1 cellular context compared by ENCODE assay signal in genomic region chrX:107731831-107732502, GRCh38.
A peak's percentile ranks its signal among the peaks of the same experiment; 100 is the strongest.
TF ChIP-seq lines count a peak whose summit lies in the region.

No MANE protein-coding gene starts in this region.

TF ChIP-seq in HEK293, 187 proteins besides CTCF, POLR2A, EP300 and RAD21 (continued from another document):
- TF ChIP-seq, protein P1, sequence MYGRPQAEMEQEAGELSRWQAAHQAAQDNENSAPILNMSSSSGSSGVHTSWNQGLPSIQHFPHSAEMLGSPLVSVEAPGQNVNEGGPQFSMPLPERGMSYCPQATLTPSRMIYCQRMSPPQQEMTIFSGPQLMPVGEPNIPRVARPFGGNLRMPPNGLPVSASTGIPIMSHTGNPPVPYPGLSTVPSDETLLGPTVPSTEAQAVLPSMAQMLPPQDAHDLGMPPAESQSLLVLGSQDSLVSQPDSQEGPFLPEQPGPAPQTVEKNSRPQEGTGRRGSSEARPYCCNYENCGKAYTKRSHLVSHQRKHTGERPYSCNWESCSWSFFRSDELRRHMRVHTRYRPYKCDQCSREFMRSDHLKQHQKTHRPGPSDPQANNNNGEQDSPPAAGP (tag by site-specific recombination; IDR thresholded peaks at IDR 0.05): peak; percentile 67; the same call in 1 of the 2 replicates
- TF ChIP-seq, protein P2, sequence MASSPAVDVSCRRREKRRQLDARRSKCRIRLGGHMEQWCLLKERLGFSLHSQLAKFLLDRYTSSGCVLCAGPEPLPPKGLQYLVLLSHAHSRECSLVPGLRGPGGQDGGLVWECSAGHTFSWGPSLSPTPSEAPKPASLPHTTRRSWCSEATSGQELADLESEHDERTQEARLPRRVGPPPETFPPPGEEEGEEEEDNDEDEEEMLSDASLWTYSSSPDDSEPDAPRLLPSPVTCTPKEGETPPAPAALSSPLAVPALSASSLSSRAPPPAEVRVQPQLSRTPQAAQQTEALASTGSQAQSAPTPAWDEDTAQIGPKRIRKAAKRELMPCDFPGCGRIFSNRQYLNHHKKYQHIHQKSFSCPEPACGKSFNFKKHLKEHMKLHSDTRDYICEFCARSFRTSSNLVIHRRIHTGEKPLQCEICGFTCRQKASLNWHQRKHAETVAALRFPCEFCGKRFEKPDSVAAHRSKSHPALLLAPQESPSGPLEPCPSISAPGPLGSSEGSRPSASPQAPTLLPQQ (tag by site-specific recombination; IDR thresholded peaks at IDR 0.05): peak; percentile 91
